Comparison of ENCODE assay signal across 19 cellular contexts in genomic region chr11:79155237-79155636, GRCh38.
DNase-seq lines count a peak whose midpoint lies in the region; ATAC-seq and TF ChIP-seq lines count a peak whose summit lies in the region.
"Had no signal": no experiment of that assay in that cellular context is flagged by ENCODE, and none has a peak within 500 bp of the region (broad histone marks: within the 10 kb centered on the region; RNA-seq: fewer than 3 reads in every experiment).

No MANE protein-coding gene starts in this region.

- H3K27ac ChIP-seq in breast epithelium: no peak overlapping the region
- no peak overlapping the region for H3K27ac ChIP-seq in neural cell (ENCODE audit: low read length)
- H3K27ac ChIP-seq: 22Rv1; A549; BLaER1 treated with 17β-estradiol and CSF1 and Interleukin-3, amounts not matched to agents 10 nM and 100 nM; C4-2B had no signal

- no peaks in the 10 kb centered on the region for H3K9me3 Mint-ChIP-seq in MCF 10A (ENCODE audit: unreplicated experiment)
- H3K9me3 Mint-ChIP-seq: CD4-positive, alpha-beta T cell; CD8-positive, alpha-beta T cell had no signal

- no peaks in the 10 kb centered on the region for H3K36me3 Mint-ChIP-seq in MCF 10A (ENCODE audit: insufficient read depth, unreplicated experiment)
- H3K36me3 Mint-ChIP-seq: CD8-positive, alpha-beta T cell had no signal

- no peaks in the 10 kb centered on the region for H3K27me3 Mint-ChIP-seq in MCF 10A (ENCODE audit: insufficient read depth, unreplicated experiment)
- H3K27me3 Mint-ChIP-seq: B cell had no signal

- H3K4me3 ChIP-seq in breast epithelium (no peak overlapping the region), neural cell (ENCODE audit: low read length) (no peak overlapping the region), MG63 (no peak overlapping the region), lower leg skin (ENCODE audit: low read depth, poor library complexity, severe bottlenecking) (no peak overlapping the region)
- H3K4me3 ChIP-seq: A549; BLaER1 treated with 17β-estradiol and CSF1 and Interleukin-3, amounts not matched to agents 10 nM and 100 nM had no signal

- no peak overlapping the region for H3K9ac ChIP-seq in neural cell (ENCODE audit: low read length)
- H3K9ac ChIP-seq: BLaER1 treated with 17β-estradiol and CSF1 and Interleukin-3, amounts not matched to agents 10 nM and 100 nM had no signal

- DNase-seq in MCF 10A (ENCODE audit: unreplicated experiment): no peak
- no peak for DNase-seq in breast epithelium (ENCODE audit: low spot score in 2 of 2)
- peak; percentile 57 for DNase-seq in renal cortical epithelial cell (ENCODE audit: low read depth)
- no peak for DNase-seq in MG63
- no peak for DNase-seq in lower leg skin (ENCODE audit: low spot score in 2 of 2)
- DNase-seq: AML-193; Caco-2; Calu3; CD4-positive, alpha-beta T cell; CD8-positive, alpha-beta T cell; DMS79 treated with DMSO at 0.1 percent for 48 hours; GF-D8 had no signal

- H3K9me3 ChIP-seq in breast epithelium: no peaks in the 10 kb centered on the region
- H3K9me3 ChIP-seq in neural cell (ENCODE audit: low read length): no peaks in the 10 kb centered on the region
- H3K9me3 ChIP-seq in MG63: no peaks in the 10 kb centered on the region
- H3K9me3 ChIP-seq: A549, Caco-2 had no signal

- H3K27ac Mint-ChIP-seq in MCF 10A (ENCODE audit: low read depth, unreplicated experiment): peak overlapping the region; percentile 81
- H3K27ac Mint-ChIP-seq: B cell; CD4-positive, alpha-beta T cell; CD8-positive, alpha-beta T cell had no signal

- POLR2A ChIA-PET in MCF 10A (lab: Yijun Ruan, JAX): no interaction called here

- no peaks in the 10 kb centered on the region for H4K20me1 ChIP-seq in neural cell (ENCODE audit: insufficient read depth)
- H4K20me1 ChIP-seq: BLaER1 treated with 17β-estradiol and CSF1 and Interleukin-3, amounts not matched to agents 10 nM and 100 nM had no signal

- H3K4me2 ChIP-seq in neural cell (ENCODE audit: low read length): no peak overlapping the region
- H3K4me2 ChIP-seq: A549; BLaER1 treated with 17β-estradiol and CSF1 and Interleukin-3, amounts not matched to agents 10 nM and 100 nM had no signal

- BruUV-seq in MCF 10A (replicated peaks; lab: Mats Ljungman, UMichigan): no TSS peak

- TF ChIP-seq POLR2A in breast epithelium (IDR thresholded peaks at IDR 0.05) (no peak), lower leg skin (IDR thresholded peaks at IDR 0.05) (no peak)

- H2AFZ ChIP-seq in neural cell (ENCODE audit: low read depth, low read length): no peak overlapping the region

- H3K36me3 ChIP-seq in breast epithelium: no peaks in the 10 kb centered on the region
- no peaks in the 10 kb centered on the region for H3K36me3 ChIP-seq in neural cell (ENCODE audit: insufficient read depth, low read length)
- no peaks in the 10 kb centered on the region for H3K36me3 ChIP-seq in MG63

- TF ChIP-seq EP300 in neural cell (conservative IDR thresholded peaks at IDR 0.05; ENCODE audit: poor library complexity, severe bottlenecking): peak; percentile 78

- H3F3A ChIP-seq in neural cell (ENCODE audit: insufficient read depth, low read length, poor library complexity, severe bottlenecking): peaks cover 3% of the 10 kb centered on the region

- H3K27me3 ChIP-seq in breast epithelium (no peaks in the 10 kb centered on the region), neural cell (ENCODE audit: insufficient read depth, low read depth, low read length) (no peaks in the 10 kb centered on the region), MG63 (no peaks in the 10 kb centered on the region)

- no peaks in the 10 kb centered on the region for H3K79me2 ChIP-seq in neural cell (replicated peaks; ENCODE audit: insufficient read depth, low read length)

- no peak for TF ChIP-seq CTCF in MCF 10A (IDR thresholded peaks at IDR 0.05; ENCODE audit: unreplicated experiment)
- TF ChIP-seq CTCF in breast epithelium (IDR thresholded peaks at IDR 0.05): no peak
- TF ChIP-seq CTCF in neural cell (IDR thresholded peaks at IDR 0.05; ENCODE audit: poor library complexity, severe bottlenecking): no peak
- no peak for TF ChIP-seq CTCF in lower leg skin (IDR thresholded peaks at IDR 0.05)

- H3K4me1 ChIP-seq in breast epithelium: no peaks in the 10 kb centered on the region
- H3K4me1 ChIP-seq: A549, Caco-2 had no signal

- no peak for TF ChIP-seq RAD21 in neural cell (conservative IDR thresholded peaks at IDR 0.05)

- H3K4me1 Mint-ChIP-seq in MCF 10A (ENCODE audit: insufficient read depth, unreplicated experiment): peaks cover 30% of the 10 kb centered on the region
- H3K4me1 Mint-ChIP-seq: B cell had no signal

- ATAC-seq in HG03460 (IDR thresholded peaks at IDR 0.05; ENCODE audit: unreplicated experiment): no peak
- ATAC-seq: A549; CD8-positive, alpha-beta T cell had no signal

- no peak overlapping the region for H3K4me3 Mint-ChIP-seq in MCF 10A (ENCODE audit: unreplicated experiment)
- H3K4me3 Mint-ChIP-seq: B cell; CD4-positive, alpha-beta T cell; CD8-positive, alpha-beta T cell had no signal

- CTCF ChIA-PET in MCF 10A (lab: Yijun Ruan, JAX): interaction anchor here (0.8 to 1.3 kb wide), 4 partner anchors 9 to 57 kb away, joined by 3 to 4 read pairs (median 3); no protein-coding TSS in a partner anchor

- 88 to 93% methylated on average over 3 of the region's 3 CpGs for WGBS in lower leg skin, 2 donors

- no peaks in the 10 kb centered on the region for H3K9me2 ChIP-seq in neural cell (ENCODE audit: insufficient read depth, low read length)

- intact Hi-C loops in MCF 10A (cut with micrococcal nuclease) (no loop called here), breast epithelium (cut with DNase I; ENCODE audit: low total_unique reads) (no loop called here), lower leg skin (cut with DNase I; ENCODE audit: low total_unique reads) (no loop called here)

TF ChIP-seq in neural cell, 6 proteins besides CTCF, POLR2A, EP300 and RAD21:
- TF ChIP-seq MXI1 (conservative IDR thresholded peaks at IDR 0.05; ENCODE audit: poor library complexity, severe bottlenecking): no peak
- no peak for TF ChIP-seq REST (IDR thresholded peaks at IDR 0.05; ENCODE audit: borderline replicate concordance)
- TF ChIP-seq SMC3 (conservative IDR thresholded peaks at IDR 0.05; ENCODE audit: poor library complexity): no peak
- TF ChIP-seq POLR2AphosphoS5 (IDR thresholded peaks at IDR 0.05): peak; percentile 41
- TF ChIP-seq EZH2 (IDR thresholded peaks at IDR 0.05; ENCODE audit: borderline replicate concordance, insufficient read depth, low read length, poor library complexity, severe bottlenecking): no peak
TF ChIP-seq in neural cell: peak in this region for 1.
